1 cellular context compared by ENCODE assay signal in the genomic region with DNA sequence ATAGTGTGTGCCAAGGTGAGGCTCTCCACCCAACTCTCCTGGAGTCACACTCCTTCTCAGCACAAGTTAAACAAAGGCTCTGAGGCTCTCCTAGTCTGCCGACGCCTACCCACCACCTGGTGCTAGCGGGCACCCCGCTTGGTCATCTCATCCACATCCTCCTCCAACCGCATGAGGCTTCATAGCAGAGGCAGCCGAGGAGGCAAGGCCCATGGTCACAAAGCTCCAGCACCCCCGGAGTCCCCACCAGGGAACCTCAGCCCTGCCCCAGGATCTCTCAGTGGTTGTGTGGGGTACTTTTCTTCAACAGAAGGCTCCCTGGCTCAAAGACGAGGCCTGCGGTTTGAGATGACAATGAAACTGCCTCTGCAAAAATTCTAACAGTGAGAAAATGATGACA.
TF ChIP-seq lines count a peak whose summit lies in the region.

No MANE protein-coding gene starts in this region.

TF ChIP-seq in HCT116, 20 proteins besides CTCF, POLR2A, EP300 and RAD21:
- TF ChIP-seq ZNF274 (IDR thresholded peaks at IDR 0.05; ENCODE audit: low read depth, low read length) = no peak
- no peak for TF ChIP-seq EGR1 (IDR thresholded peaks at IDR 0.05; ENCODE audit: low read depth)
- TF ChIP-seq POLR2AphosphoS5 (IDR thresholded peaks at IDR 0.05; ENCODE audit: low read depth, low read length) = no peak
- no peak for TF ChIP-seq SP1 (IDR thresholded peaks at IDR 0.05; ENCODE audit: low read depth)
- no peak for TF ChIP-seq TCF7L2 (IDR thresholded peaks at IDR 0.05; ENCODE audit: borderline replicate concordance, extremely low read depth, insufficient read depth, insufficient read length)
- TF ChIP-seq, protein P1, sequence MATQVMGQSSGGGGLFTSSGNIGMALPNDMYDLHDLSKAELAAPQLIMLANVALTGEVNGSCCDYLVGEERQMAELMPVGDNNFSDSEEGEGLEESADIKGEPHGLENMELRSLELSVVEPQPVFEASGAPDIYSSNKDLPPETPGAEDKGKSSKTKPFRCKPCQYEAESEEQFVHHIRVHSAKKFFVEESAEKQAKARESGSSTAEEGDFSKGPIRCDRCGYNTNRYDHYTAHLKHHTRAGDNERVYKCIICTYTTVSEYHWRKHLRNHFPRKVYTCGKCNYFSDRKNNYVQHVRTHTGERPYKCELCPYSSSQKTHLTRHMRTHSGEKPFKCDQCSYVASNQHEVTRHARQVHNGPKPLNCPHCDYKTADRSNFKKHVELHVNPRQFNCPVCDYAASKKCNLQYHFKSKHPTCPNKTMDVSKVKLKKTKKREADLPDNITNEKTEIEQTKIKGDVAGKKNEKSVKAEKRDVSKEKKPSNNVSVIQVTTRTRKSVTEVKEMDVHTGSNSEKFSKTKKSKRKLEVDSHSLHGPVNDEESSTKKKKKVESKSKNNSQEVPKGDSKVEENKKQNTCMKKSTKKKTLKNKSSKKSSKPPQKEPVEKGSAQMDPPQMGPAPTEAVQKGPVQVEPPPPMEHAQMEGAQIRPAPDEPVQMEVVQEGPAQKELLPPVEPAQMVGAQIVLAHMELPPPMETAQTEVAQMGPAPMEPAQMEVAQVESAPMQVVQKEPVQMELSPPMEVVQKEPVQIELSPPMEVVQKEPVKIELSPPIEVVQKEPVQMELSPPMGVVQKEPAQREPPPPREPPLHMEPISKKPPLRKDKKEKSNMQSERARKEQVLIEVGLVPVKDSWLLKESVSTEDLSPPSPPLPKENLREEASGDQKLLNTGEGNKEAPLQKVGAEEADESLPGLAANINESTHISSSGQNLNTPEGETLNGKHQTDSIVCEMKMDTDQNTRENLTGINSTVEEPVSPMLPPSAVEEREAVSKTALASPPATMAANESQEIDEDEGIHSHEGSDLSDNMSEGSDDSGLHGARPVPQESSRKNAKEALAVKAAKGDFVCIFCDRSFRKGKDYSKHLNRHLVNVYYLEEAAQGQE (IDR thresholded peaks at IDR 0.05; ENCODE audit: low read depth) = no peak
- TF ChIP-seq, protein P2, sequence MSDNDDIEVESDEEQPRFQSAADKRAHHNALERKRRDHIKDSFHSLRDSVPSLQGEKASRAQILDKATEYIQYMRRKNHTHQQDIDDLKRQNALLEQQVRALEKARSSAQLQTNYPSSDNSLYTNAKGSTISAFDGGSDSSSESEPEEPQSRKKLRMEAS (IDR thresholded peaks at IDR 0.05) = no peak
- TF ChIP-seq, protein P3, sequence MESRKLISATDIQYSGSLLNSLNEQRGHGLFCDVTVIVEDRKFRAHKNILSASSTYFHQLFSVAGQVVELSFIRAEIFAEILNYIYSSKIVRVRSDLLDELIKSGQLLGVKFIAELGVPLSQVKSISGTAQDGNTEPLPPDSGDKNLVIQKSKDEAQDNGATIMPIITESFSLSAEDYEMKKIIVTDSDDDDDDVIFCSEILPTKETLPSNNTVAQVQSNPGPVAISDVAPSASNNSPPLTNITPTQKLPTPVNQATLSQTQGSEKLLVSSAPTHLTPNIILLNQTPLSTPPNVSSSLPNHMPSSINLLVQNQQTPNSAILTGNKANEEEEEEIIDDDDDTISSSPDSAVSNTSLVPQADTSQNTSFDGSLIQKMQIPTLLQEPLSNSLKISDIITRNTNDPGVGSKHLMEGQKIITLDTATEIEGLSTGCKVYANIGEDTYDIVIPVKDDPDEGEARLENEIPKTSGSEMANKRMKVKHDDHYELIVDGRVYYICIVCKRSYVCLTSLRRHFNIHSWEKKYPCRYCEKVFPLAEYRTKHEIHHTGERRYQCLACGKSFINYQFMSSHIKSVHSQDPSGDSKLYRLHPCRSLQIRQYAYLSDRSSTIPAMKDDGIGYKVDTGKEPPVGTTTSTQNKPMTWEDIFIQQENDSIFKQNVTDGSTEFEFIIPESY (IDR thresholded peaks at IDR 0.05; ENCODE audit: extremely low read depth, insufficient replicate concordance, low read length) = no peak
- TF ChIP-seq CBX3 (IDR thresholded peaks at IDR 0.05; ENCODE audit: low read depth) = no peak
- TF ChIP-seq JUND (IDR thresholded peaks at IDR 0.05) = no peak
- TF ChIP-seq EZH2 (IDR thresholded peaks at IDR 0.05) = no peak
- no peak for TF ChIP-seq SIN3A (IDR thresholded peaks at IDR 0.05; ENCODE audit: low read depth)
- TF ChIP-seq FOSL1 (IDR thresholded peaks at IDR 0.05; ENCODE audit: low read depth) = no peak
- no peak for TF ChIP-seq SRF (IDR thresholded peaks at IDR 0.05; ENCODE audit: low read depth)
- no peak for TF ChIP-seq ZFX (IDR thresholded peaks at IDR 0.05)
- no peak for TF ChIP-seq ELF1 (IDR thresholded peaks at IDR 0.05; ENCODE audit: borderline replicate concordance, low read depth)
- no peak for TF ChIP-seq CEBPB (IDR thresholded peaks at IDR 0.05; ENCODE audit: low read depth)
- TF ChIP-seq YY1 (IDR thresholded peaks at IDR 0.05; ENCODE audit: extremely low read depth, insufficient replicate concordance, low read depth, low read length) = no peak
